In the genomic region with DNA sequence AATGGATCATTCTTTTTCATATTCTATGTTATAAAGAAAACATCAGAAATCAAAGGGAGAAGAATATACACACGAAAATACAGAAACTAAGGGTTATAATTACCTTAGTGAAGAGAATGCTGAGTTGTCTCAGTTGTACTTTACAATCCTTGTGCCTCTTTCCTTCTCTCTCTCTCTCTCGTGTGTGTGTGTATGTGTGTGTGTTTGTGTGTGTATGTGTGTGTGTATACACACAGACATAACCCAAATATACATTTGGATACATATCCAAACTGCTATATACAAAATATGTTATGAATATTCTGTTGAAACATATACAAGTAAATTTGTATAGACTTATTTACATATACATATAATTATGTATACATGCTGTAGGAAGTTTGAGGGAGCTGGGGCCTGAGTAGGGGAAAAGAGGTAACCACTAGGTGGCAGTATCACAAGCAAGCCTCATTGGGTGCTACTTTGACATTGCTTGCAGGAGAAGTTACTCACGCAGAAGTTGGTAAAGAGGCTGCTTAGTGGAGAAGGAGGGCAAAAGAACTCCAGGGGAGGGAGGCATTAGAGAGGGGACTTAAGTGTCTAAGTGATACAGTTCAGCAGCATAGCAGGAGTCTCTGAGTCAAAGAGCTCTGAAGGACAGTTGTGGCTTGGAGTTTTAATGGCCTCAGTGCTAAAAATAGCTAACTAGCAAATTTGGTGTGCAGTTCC, we compare ENCODE assay signal across 8 cellular contexts.
DNase-seq lines count a peak whose midpoint lies in the region; ATAC-seq and TF ChIP-seq lines count a peak whose summit lies in the region.

No MANE protein-coding gene starts in this region.

- H3K36me3 ChIP-seq in fibroblast of lung (ENCODE audit: control insufficient read depth, insufficient read depth, low read length) = no peaks in the 10 kb centered on the region

- H3K9me3 ChIP-seq in fibroblast of lung (ENCODE audit: control insufficient read depth, insufficient read depth, low read depth, low read length) = no peaks in the 10 kb centered on the region

- no peaks in the 10 kb centered on the region for H4K20me1 ChIP-seq in fibroblast of lung (ENCODE audit: control insufficient read depth, extremely low read depth, insufficient read depth, low read length)

- no peaks in the 10 kb centered on the region for H3K4me1 ChIP-seq in fibroblast of lung (ENCODE audit: control insufficient read depth, extremely low read depth, insufficient read depth, low read length)

- no peaks in the 10 kb centered on the region for H3K79me2 ChIP-seq in fibroblast of lung (ENCODE audit: control insufficient read depth, insufficient read depth, low read length)

- no peaks in the 10 kb centered on the region for H3K27me3 ChIP-seq in fibroblast of lung (ENCODE audit: control insufficient read depth, insufficient read depth, low read length)

- H2AFZ ChIP-seq in fibroblast of lung (ENCODE audit: low read length) = no peak overlapping the region

- H3K4me3 ChIP-seq in fibroblast of lung (replicated peaks in 1 of 4; ENCODE audit: control extremely low read depth in 1 of 4, insufficient read depth in 1 of 4, low read depth in 3 of 4, low read length in 4 of 4) = no peak overlapping the region

- TF ChIP-seq CTCF in fibroblast of lung (conservative IDR thresholded peaks at IDR 0.05 in 1 of 2, IDR thresholded peaks at IDR 0.05 in 1 of 2; ENCODE audit: low read depth in 1 of 2, low read length in 2 of 2) = peak in 1 of 2 donors; percentile 64

- H3K9ac ChIP-seq in fibroblast of lung (ENCODE audit: insufficient read depth, low read length) = no peak overlapping the region

- ATAC-seq in HG02884 (IDR thresholded peaks at IDR 0.05; ENCODE audit: unreplicated experiment) (peak; percentile 93), GM19397 (IDR thresholded peaks at IDR 0.05; ENCODE audit: unreplicated experiment) (no peak)

- no peak overlapping the region for H3K4me2 ChIP-seq in fibroblast of lung (ENCODE audit: extremely low read depth, insufficient read depth, low read length)

- no peak overlapping the region for H3K27ac ChIP-seq in fibroblast of lung (ENCODE audit: insufficient read depth, low read length)

- peak; percentile 77 for DNase-seq in NCI-H82 (lab: John Stamatoyannopoulos, UW)
- no peak for DNase-seq in NCI-H82 treated with DMSO at 0.1 percent for 48 hours (lab: John Stamatoyannopoulos, UW; ENCODE audit: unreplicated experiment)
- peak; percentile 48 for DNase-seq in NOMO-1 treated with dmso at 0.1 percent for 144 hours (lab: John Stamatoyannopoulos, UW; ENCODE audit: unreplicated experiment)
- DNase-seq in fibroblast of lung (ENCODE audit: low read depth in 2 of 2) = peak; percentile 3 to 34
- no peak for DNase-seq in NK-92 (lab: John Stamatoyannopoulos, UW; ENCODE audit: unreplicated experiment)
- DNase-seq in NCI-H187 (lab: John Stamatoyannopoulos, UW) = no peak

Comparison
In these comparisons a context has a peak if more than half of its experiments do, and no peak if none do; other contexts are left out.
1. DNase-seq: peak in NCI-H82 (single experiment), NOMO-1 treated with dmso at 0.1 percent for 144 hours (single experiment) and fibroblast of lung (2 of 2); none in NCI-H82 treated with DMSO at 0.1 percent for 48 hours (single experiment), NK-92 (single experiment) and NCI-H187 (0 of 2).